In the genomic region with DNA sequence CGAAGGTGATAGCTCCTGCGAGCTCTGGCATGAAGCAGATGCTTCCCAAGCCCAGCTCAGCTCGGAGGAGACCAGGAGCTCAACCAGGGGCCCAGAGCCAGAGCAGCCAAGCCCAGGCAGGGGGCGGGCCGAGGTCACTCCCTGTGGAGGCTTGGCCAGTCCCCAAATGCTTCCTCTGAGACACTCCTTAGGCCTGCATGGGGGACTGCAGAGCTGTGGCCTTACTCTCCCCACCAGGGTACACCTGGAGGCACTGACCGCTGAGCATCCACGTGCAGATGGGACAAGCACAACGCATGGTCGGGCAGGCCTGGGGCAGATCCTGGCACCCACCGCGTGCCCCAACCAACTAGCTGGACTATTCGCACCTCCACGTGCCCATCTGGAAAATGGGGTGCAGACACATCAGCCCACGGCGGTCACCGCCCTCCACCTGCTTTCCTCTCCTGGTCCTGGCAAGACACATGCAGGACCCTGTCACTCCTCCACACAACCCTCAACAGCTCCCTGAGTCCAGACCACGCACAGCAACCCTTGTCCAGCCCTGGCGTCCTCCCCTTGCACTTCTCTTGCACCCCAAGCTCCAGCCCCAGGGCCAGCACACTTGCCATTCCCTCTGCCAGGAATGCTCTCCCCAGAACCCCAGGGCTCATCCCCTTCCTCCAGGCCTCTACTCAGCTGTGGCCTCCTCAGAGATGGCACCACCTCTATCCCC, we compare ENCODE assay signal across 26 cellular contexts.
DNase-seq lines count a peak whose midpoint lies in the region; ATAC-seq lines count a peak whose summit lies in the region.
"Had no signal": no experiment of that assay in that cellular context is flagged by ENCODE, and none has a peak within 500 bp of the region (broad histone marks: within the 10 kb centered on the region; RNA-seq: fewer than 3 reads in every experiment).

No MANE protein-coding gene starts in this region.

- H2AK5ac ChIP-seq in neuronal stem cell (ENCODE audit: low read depth, low read length): peak overlapping the region; percentile 58

- peak overlapping the region; percentile 75 for H3K23ac ChIP-seq in neuronal stem cell (ENCODE audit: low read depth, low read length, poor library complexity)

- no peak overlapping the region for H3K4ac ChIP-seq in neuronal stem cell (ENCODE audit: low read length)

- no peaks in the 10 kb centered on the region for H3K36me3 Mint-ChIP-seq in T-helper 2 cell treated with Interferon-gamma antibody and Interleukin-4, amounts not matched to agents 5 μg/mL and 100 μg/mL, for 36 hours (ENCODE audit: low read depth)
- peaks cover 3% of the 10 kb centered on the region for H3K36me3 Mint-ChIP-seq in central memory CD8-positive, alpha-beta T cell (ENCODE audit: insufficient read depth)
- H3K36me3 Mint-ChIP-seq: CD4-positive, CD25-positive, alpha-beta regulatory T cell had no signal

- H3K4me3 Mint-ChIP-seq in T-helper 2 cell treated with Interferon-gamma antibody and Interleukin-4, amounts not matched to agents 5 μg/mL and 100 μg/mL, for 36 hours: no peak overlapping the region
- no peak overlapping the region for H3K4me3 Mint-ChIP-seq in central memory CD8-positive, alpha-beta T cell
- H3K4me3 Mint-ChIP-seq: H9, HFFc6 had no signal

- H3K9me3 Mint-ChIP-seq in T-helper 2 cell treated with Interferon-gamma antibody and Interleukin-4, amounts not matched to agents 5 μg/mL and 100 μg/mL, for 36 hours: no peaks in the 10 kb centered on the region
- H3K9me3 Mint-ChIP-seq in central memory CD8-positive, alpha-beta T cell: no peaks in the 10 kb centered on the region
- H3K9me3 Mint-ChIP-seq: CD4-positive, CD25-positive, alpha-beta regulatory T cell; H9; HFFc6 had no signal

- H4K8ac ChIP-seq in neuronal stem cell (ENCODE audit: low read depth, low read length): no peak overlapping the region

- no peaks in the 10 kb centered on the region for H3K9me3 ChIP-seq in BLaER1 treated with 17β-estradiol and CSF1 and Interleukin-3, amounts not matched to agents 10 nM and 100 nM (replicated peaks in 1 of 11)
- no peaks in the 10 kb centered on the region for H3K9me3 ChIP-seq in neuronal stem cell (replicated peaks in 1 of 2; ENCODE audit: control insufficient read depth in 2 of 2, insufficient read depth in 1 of 2, low read depth in 1 of 2, low read length in 2 of 2)
- H3K9me3 ChIP-seq: BE2C, MG63 had no signal

- no peak overlapping the region for H2BK5ac ChIP-seq in neuronal stem cell (ENCODE audit: low read length)

- peak overlapping the region; percentile 61 for H3K18ac ChIP-seq in neuronal stem cell (ENCODE audit: low read length)

- H3K79me1 ChIP-seq in neuronal stem cell (ENCODE audit: low read depth, low read length): peaks cover 1% of the 10 kb centered on the region

- no peak overlapping the region for H3K9ac ChIP-seq in BLaER1 treated with 17β-estradiol and CSF1 and Interleukin-3, amounts not matched to agents 10 nM and 100 nM
- H3K9ac ChIP-seq in neuronal stem cell (ENCODE audit: low read depth, low read length, poor library complexity): peak overlapping the region; percentile 70
- H3K9ac ChIP-seq: GM23248 had no signal

- peak overlapping the region in 6 of 11 experiments; percentile 93 to 99 (median 97); a peak in 9 of 22 replicates for H3K4me2 ChIP-seq in BLaER1 treated with 17β-estradiol and CSF1 and Interleukin-3, amounts not matched to agents 10 nM and 100 nM
- no peak overlapping the region for H3K4me2 ChIP-seq in neuronal stem cell (ENCODE audit: insufficient read depth, low read length, poor library complexity, severe bottlenecking)

- H3K14ac ChIP-seq in neuronal stem cell (ENCODE audit: low read length): no peak overlapping the region

- H3K27ac ChIP-seq in BLaER1 treated with 17β-estradiol and CSF1 and Interleukin-3, amounts not matched to agents 10 nM and 100 nM: peak overlapping the region in 1 of 11 experiments; percentile 22; a peak in 1 of 22 replicates
- H3K27ac ChIP-seq in neuronal stem cell (replicated peaks; ENCODE audit: low read length): no peak overlapping the region
- H3K27ac ChIP-seq: 22Rv1, GM23248 had no signal

- H2BK120ac ChIP-seq in neuronal stem cell (ENCODE audit: low read depth, low read length): no peak overlapping the region

- no peak for DNase-seq in T-helper 2 cell treated with Interferon-gamma antibody and Interleukin-4, amounts not matched to agents 5 μg/mL and 100 μg/mL, for 36 hours (ENCODE audit: low spot score)
- DNase-seq in T-helper 2 cell: no peak
- DNase-seq in central memory CD8-positive, alpha-beta T cell (ENCODE audit: low spot score in 2 of 2): no peak
- no peak for DNase-seq in neuronal stem cell (ENCODE audit: low spot score)
- DNase-seq in amniotic stem cell (lab: John Stamatoyannopoulos, UW): no peak
- DNase-seq in activated CD4-positive, alpha-beta T cell treated with anti-CD3 and anti-CD28 coated beads for 4 hours: no peak
- DNase-seq: ACHN; BE2C; CD4-positive, CD25-positive, alpha-beta regulatory T cell; GM23248; H9; HFFc6; KBM-7; MG63; NCI-H1105 treated with DMSO at 0.1 percent for 48 hours; NCI-H146; NCI-H1930; NCI-H2107; NCI-H446; NCI-H524 treated with DMSO at 0.1 percent for 48 hours; NCI-H774; PC-3 had no signal

- peaks cover 0 to 6% (median 0%) of the 10 kb centered on the region in 11 experiments; a peak in 2 of 22 replicates for H3K27me3 ChIP-seq in BLaER1 treated with 17β-estradiol and CSF1 and Interleukin-3, amounts not matched to agents 10 nM and 100 nM
- H3K27me3 ChIP-seq in neuronal stem cell (ENCODE audit: control insufficient read depth in 3 of 3, insufficient read depth in 3 of 3, low read depth in 1 of 3, low read length in 3 of 3): no peaks in the 10 kb centered on the region
- H3K27me3 ChIP-seq: BE2C, MG63 had no signal

- ATAC-seq in central memory CD8-positive, alpha-beta T cell (replicated peaks; ENCODE audit: extremely low read depth, poor library complexity, severe bottlenecking): no peak
- no peak for ATAC-seq in HG02885 (IDR thresholded peaks at IDR 0.05; ENCODE audit: poor library complexity, unreplicated experiment)
- ATAC-seq: PC-3, Right ventricle myocardium inferior had no signal

- H4K91ac ChIP-seq in neuronal stem cell (ENCODE audit: low read depth, low read length, poor library complexity): peak overlapping the region; percentile 46

- H2BK12ac ChIP-seq in neuronal stem cell (ENCODE audit: low read length): no peak overlapping the region

- peaks cover 28% of the 10 kb centered on the region for H3K4me1 Mint-ChIP-seq in T-helper 2 cell treated with Interferon-gamma antibody and Interleukin-4, amounts not matched to agents 5 μg/mL and 100 μg/mL, for 36 hours (ENCODE audit: low read depth)
- peaks cover 29% of the 10 kb centered on the region for H3K4me1 Mint-ChIP-seq in central memory CD8-positive, alpha-beta T cell

- H3K27me3 Mint-ChIP-seq in T-helper 2 cell treated with Interferon-gamma antibody and Interleukin-4, amounts not matched to agents 5 μg/mL and 100 μg/mL, for 36 hours (ENCODE audit: low read depth): peaks cover 3% of the 10 kb centered on the region
- H3K27me3 Mint-ChIP-seq in central memory CD8-positive, alpha-beta T cell: peaks cover 28% of the 10 kb centered on the region

- peaks cover 0 to 8% (median 0%) of the 10 kb centered on the region in 11 experiments; a peak in 1 of 22 replicates for H4K20me1 ChIP-seq in BLaER1 treated with 17β-estradiol and CSF1 and Interleukin-3, amounts not matched to agents 10 nM and 100 nM

- H2AFZ ChIP-seq in neuronal stem cell (ENCODE audit: low read length): no peak overlapping the region
- H2AFZ ChIP-seq: GM23248 had no signal

- no CpG with 5 or more reads among the region's 18 CpGs for WGBS in neuronal stem cell (ENCODE audit: extremely low coverage in 2 of 2, insufficient read length in 2 of 2, insufficient replicate concordance in 1 of 2), 2 donors

- peaks cover 46 to 100% (median 96%) of the 10 kb centered on the region in 10 experiments for H3K4me1 ChIP-seq in BLaER1 treated with 17β-estradiol and CSF1 and Interleukin-3, amounts not matched to agents 10 nM and 100 nM
- H3K4me1 ChIP-seq in neuronal stem cell (ENCODE audit: control insufficient read depth in 2 of 2, insufficient read depth in 1 of 2, low read depth in 1 of 2, low read length in 2 of 2): peaks cover 4 to 5% of the 10 kb centered on the region in 2 donors
- H3K4me1 ChIP-seq: BE2C had no signal

- H3K36me3 ChIP-seq in BLaER1 treated with 17β-estradiol and CSF1 and Interleukin-3, amounts not matched to agents 10 nM and 100 nM: no peaks in the 10 kb centered on the region
- H3K36me3 ChIP-seq in neuronal stem cell (replicated peaks in 1 of 2; ENCODE audit: control insufficient read depth in 2 of 2, insufficient read depth in 2 of 2, low read length in 2 of 2): no peaks in the 10 kb centered on the region
- H3K36me3 ChIP-seq: BE2C, MG63 had no signal

- peak overlapping the region; percentile 53 for H3K27ac Mint-ChIP-seq in T-helper 2 cell treated with Interferon-gamma antibody and Interleukin-4, amounts not matched to agents 5 μg/mL and 100 μg/mL, for 36 hours
- H3K27ac Mint-ChIP-seq in central memory CD8-positive, alpha-beta T cell (ENCODE audit: low read depth): peak overlapping the region; percentile 17
- H3K27ac Mint-ChIP-seq: CD4-positive, CD25-positive, alpha-beta regulatory T cell; HFFc6 had no signal

- no peak overlapping the region for H3K4me3 ChIP-seq in BLaER1 treated with 17β-estradiol and CSF1 and Interleukin-3, amounts not matched to agents 10 nM and 100 nM
- H3K4me3 ChIP-seq in neuronal stem cell (ENCODE audit: low read length in 2 of 2): no peak overlapping the region
- H3K4me3 ChIP-seq: GM23248, MG63 had no signal

- peak overlapping the region; percentile 33 for H2BK15ac ChIP-seq in neuronal stem cell (ENCODE audit: low read length)
